In genomic region chr17:32370426-32370825, GRCh38 we compare ENCODE assay signal across 20 cellular contexts.
"Had no signal": no experiment of that assay in that cellular context is flagged by ENCODE, and none has a peak within 500 bp of the region (broad histone marks: within the 10 kb centered on the region; RNA-seq: fewer than 3 reads in every experiment).

No MANE protein-coding gene starts in this region.

- H3K4me1 ChIP-seq: lower lobe of right lung, thyroid gland had no signal

- DNase-seq: activated CD4-positive, alpha-beta memory T cell treated with anti-CD3 and anti-CD28 coated beads for 36 hours; activated CD4-positive, CD25-positive, alpha-beta regulatory T cell treated with anti-CD3 and anti-CD28 coated beads, Interleukin-2, amount 50 U/mL, for 72 hours; amniotic stem cell; effector memory CD8-positive, alpha-beta T cell; foreskin melanocyte; glutamatergic neuron; hippocampal formation; left cardiac atrium; lower lobe of right lung; nephron progenitor cell; nucleus accumbens; posterior cingulate gyrus; spleen; stimulated activated CD4-positive, alpha-beta T cell treated with anti-CD3 and anti-CD28 coated beads, Interleukin-4, amount 100 ng/mL, for 4 hours; stimulated activated naive B cell treated with anti-CD40 and anti-IgM and Interleukin-4, amounts not matched to agents 10 μg/mL and 1 μg/mL and 100 μg/mL, for 72 hours; SW 1271; T-helper 9 cell; thyroid gland had no signal

- H3K27ac Mint-ChIP-seq: activated CD4-positive, alpha-beta memory T cell treated with anti-CD3 and anti-CD28 coated beads for 36 hours; activated T-helper 1 cell treated with anti-CD3 and anti-CD28 coated beads, Interleukin-12 subunit alpha, Interleukin-12 subunit beta, Interleukin-2, Interleukin-4 antibody, amounts not matched to agents 30 ng/mL and 10 ng/mL and 1 ng/mL, durations not matched to agents 14 hours and 24 hours and 36 hours; effector memory CD8-positive, alpha-beta T cell; nephron progenitor cell; stimulated activated naive B cell treated with anti-CD40 and anti-IgM and Interleukin-4, amounts not matched to agents 10 μg/mL and 1 μg/mL and 100 μg/mL, for 72 hours had no signal

- H3K27me3 Mint-ChIP-seq: activated CD4-positive, alpha-beta memory T cell treated with anti-CD3 and anti-CD28 coated beads for 36 hours; effector memory CD8-positive, alpha-beta T cell; stimulated activated naive B cell treated with anti-CD40 and anti-IgM and Interleukin-4, amounts not matched to agents 10 μg/mL and 1 μg/mL and 100 μg/mL, for 72 hours had no signal

- H3K4me3 ChIP-seq: lower lobe of right lung, spleen, thyroid gland had no signal

- ATAC-seq: effector memory CD8-positive, alpha-beta T cell; left cardiac atrium; lower lobe of right lung; stimulated activated naive B cell treated with anti-CD40 and anti-IgM and Interleukin-4, amounts not matched to agents 10 μg/mL and 1 μg/mL and 100 μg/mL, for 72 hours had no signal

- H3K4me3 Mint-ChIP-seq: activated CD4-positive, alpha-beta memory T cell treated with anti-CD3 and anti-CD28 coated beads for 36 hours; activated T-helper 1 cell treated with anti-CD3 and anti-CD28 coated beads, Interleukin-12 subunit alpha, Interleukin-12 subunit beta, Interleukin-2, Interleukin-4 antibody, amounts not matched to agents 30 ng/mL and 10 ng/mL and 1 ng/mL, durations not matched to agents 14 hours and 24 hours and 36 hours; effector memory CD8-positive, alpha-beta T cell; nephron progenitor cell; stimulated activated naive B cell treated with anti-CD40 and anti-IgM and Interleukin-4, amounts not matched to agents 10 μg/mL and 1 μg/mL and 100 μg/mL, for 72 hours had no signal

- H3K27ac ChIP-seq: lower lobe of right lung, spleen, thyroid gland had no signal

- H3K4me1 Mint-ChIP-seq: nephron progenitor cell had no signal

- H3K9me3 ChIP-seq: lower lobe of right lung, spleen, thyroid gland had no signal

- H3K9me3 Mint-ChIP-seq: activated CD4-positive, alpha-beta memory T cell treated with anti-CD3 and anti-CD28 coated beads for 36 hours; activated T-helper 1 cell treated with anti-CD3 and anti-CD28 coated beads, Interleukin-12 subunit alpha, Interleukin-12 subunit beta, Interleukin-2, Interleukin-4 antibody, amounts not matched to agents 30 ng/mL and 10 ng/mL and 1 ng/mL, durations not matched to agents 14 hours and 24 hours and 36 hours; effector memory CD8-positive, alpha-beta T cell; nephron progenitor cell; stimulated activated naive B cell treated with anti-CD40 and anti-IgM and Interleukin-4, amounts not matched to agents 10 μg/mL and 1 μg/mL and 100 μg/mL, for 72 hours had no signal

- H3K27me3 ChIP-seq: spleen, thyroid gland had no signal

- FAIRE-seq: islet of Langerhans had no signal
